In the genomic region with DNA sequence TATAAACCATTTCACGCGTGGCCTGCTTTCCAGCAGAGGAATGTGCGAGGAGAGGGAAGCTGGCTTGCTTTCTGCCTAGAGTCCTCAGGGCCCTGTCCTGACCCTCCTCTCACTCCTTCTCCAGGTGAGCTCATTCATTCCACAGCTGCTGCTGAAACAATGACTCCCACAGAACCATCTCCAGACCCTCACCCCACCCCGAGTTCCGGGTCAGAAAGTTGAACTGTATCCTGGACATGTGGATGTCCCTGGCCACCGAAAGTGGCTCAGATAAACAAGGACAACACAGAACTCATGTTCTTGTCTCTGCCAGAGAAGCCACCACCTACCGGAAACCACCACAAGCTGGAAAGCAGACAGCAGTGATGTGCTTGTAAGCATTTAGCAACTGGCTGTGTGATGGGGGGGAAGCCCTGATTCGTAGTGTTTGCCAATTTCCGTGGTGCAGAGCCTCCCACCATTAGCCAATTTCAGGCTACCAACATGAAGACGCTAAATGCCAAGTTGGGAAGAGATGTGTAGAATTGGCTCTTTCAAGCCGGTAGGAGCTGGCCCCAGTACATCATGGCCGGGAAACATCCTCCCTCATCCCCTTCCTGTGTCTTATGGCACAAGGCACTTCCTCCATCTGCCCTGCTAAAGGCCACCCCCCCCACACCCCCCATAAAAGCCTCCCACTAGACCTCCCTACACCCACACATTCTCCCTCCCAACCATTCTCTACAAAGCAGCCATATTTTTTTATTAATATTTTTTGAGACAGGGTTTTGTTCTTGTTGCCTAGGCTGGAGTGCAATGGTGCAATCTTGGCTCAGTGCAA, we compare ENCODE assay signal across 6 cellular contexts. TPM values are rescaled to one million over a fixed set of nuclear protein-coding genes. Genes with fewer than 3 reads are reported as not detected.
A peak's percentile ranks its signal among the peaks of the same experiment; 100 is the strongest.
DNase-seq lines count a peak whose midpoint lies in the region; ATAC-seq and TF ChIP-seq lines count a peak whose summit lies in the region.

No MANE protein-coding gene starts in this region.

- no peaks in the 10 kb centered on the region for H3K9me3 ChIP-seq in BLaER1

- H3K4me2 ChIP-seq in BLaER1: peak overlapping the region; percentile 70

- H3K9ac ChIP-seq in BLaER1: peak overlapping the region; percentile 61

- peak overlapping the region; percentile 77 for H3K27ac ChIP-seq in BLaER1

- no peaks in the 10 kb centered on the region for H3K27me3 ChIP-seq in BLaER1

- peak; percentile 70 to 73 for DNase-seq in NOMO-1 (lab: John Stamatoyannopoulos, UW; ENCODE audit: unreplicated experiment in 2 of 2)
- peak; percentile 54 for DNase-seq in choroid plexus epithelial cell (ENCODE audit: low read depth)
- DNase-seq in stimulated activated CD8-positive, alpha-beta memory T cell treated with anti-CD3 and anti-CD28 coated beads, Interleukin-4, amount 100 ng/mL, for 48 hours: peak; percentile 57
- DNase-seq in HT-29 (ENCODE audit: low spot score): no peak

- H3K4me3 ChIP-seq in BLaER1 (no peak overlapping the region), choroid plexus epithelial cell (ENCODE audit: low read depth, low read length) (no peak overlapping the region)

- TF ChIP-seq CTCF in choroid plexus epithelial cell (conservative IDR thresholded peaks at IDR 0.05; ENCODE audit: low read depth, low read length): no peak

- H3K36me3 ChIP-seq in BLaER1: no peaks in the 10 kb centered on the region

- H3K4me1 ChIP-seq in BLaER1: peaks cover 31% of the 10 kb centered on the region

- no peak for ATAC-seq in HG03571 (IDR thresholded peaks at IDR 0.05; ENCODE audit: unreplicated experiment)

- no peaks in the 10 kb centered on the region for H4K20me1 ChIP-seq in BLaER1

RNA-seq across cellular contexts. Expression of a gene that starts 5.0 kb away (rescaled TPM):
- total RNA-seq in HT-29 (2014; rRNA removed; shearing (Covaris generic)): not detected in 2 replicates

RNA-seq across cellular contexts. Expression of a gene that starts 19.4 kb away (rescaled TPM):
- total RNA-seq in HT-29 (2014; rRNA removed; shearing (Covaris generic)): 84.6 and 96.2 TPM in 2 replicates

RNA-seq across cellular contexts. Expression of a gene that starts 23.1 kb away (rescaled TPM):
- total RNA-seq in HT-29 (2014; rRNA removed; shearing (Covaris generic)): 24.6 and 27.2 TPM in 2 replicates

RNA-seq across cellular contexts. Expression of a gene that starts 24.3 kb away (rescaled TPM):
- total RNA-seq in HT-29 (2014; rRNA removed; shearing (Covaris generic)): 803 and 831 TPM in 2 replicates

RNA-seq across cellular contexts. Expression of a gene that starts 27.1 kb away (rescaled TPM):
- not detected in 2 replicates for total RNA-seq in HT-29 (2014; rRNA removed; shearing (Covaris generic))
